ENCODE assay signal across 9 cellular contexts in genomic region chr6:71393471-71393870, GRCh38.
DNase-seq lines count a peak whose midpoint lies in the region; ATAC-seq and TF ChIP-seq lines count a peak whose summit lies in the region.
"Had no signal": no experiment of that assay in that cellular context is flagged by ENCODE, and none has a peak within 500 bp of the region (broad histone marks: within the 10 kb centered on the region; RNA-seq: fewer than 3 reads in every experiment).

No MANE protein-coding gene starts in this region.

- no peaks in the 10 kb centered on the region for H3K9me3 ChIP-seq in transverse colon

- TF ChIP-seq CTCF in astrocyte of the spinal cord (IDR thresholded peaks at IDR 0.05; ENCODE audit: low read depth, low read length) (no peak), transverse colon (IDR thresholded peaks at IDR 0.05) (no peak)

- WGBS in transverse colon (ENCODE audit: low coverage in 1 of 2), 2 donors: 36 to 51% methylated on average over 1 of the region's 1 CpG

- no peak for TF ChIP-seq POLR2A in transverse colon (IDR thresholded peaks at IDR 0.05)

- H3K27me3 ChIP-seq in transverse colon: no peaks in the 10 kb centered on the region

- H3K4me1 ChIP-seq in transverse colon: peaks cover 3 to 23% (median 8%) of the 10 kb centered on the region in 4 donors

- intact Hi-C loops in transverse colon (cut with DNase I; ENCODE audit: low total_unique reads): no loop called here

- TF ChIP-seq EP300 in transverse colon (IDR thresholded peaks at IDR 0.05; ENCODE audit: low read depth): no peak

- ATAC-seq in left lobe of liver (peak; percentile 52), GM19324 (IDR thresholded peaks at IDR 0.05; ENCODE audit: low FRiP score, unreplicated experiment) (no peak), GM18858 (IDR thresholded peaks at IDR 0.05; ENCODE audit: unreplicated experiment) (no peak)
- ATAC-seq: HCT116 had no signal

- DNase-seq in Kasumi-1 (lab: John Stamatoyannopoulos, UW) (peak; percentile 11 to 48), astrocyte of the spinal cord (ENCODE audit: low read depth, low spot score) (peak; percentile 29), left lobe of liver (ENCODE audit: low spot score) (no peak), transverse colon (no peak), T-helper 2 cell (no peak)
- DNase-seq: NCI-H187 treated with DMSO at 0.1 percent for 48 hours had no signal

- no peaks in the 10 kb centered on the region for H3K36me3 ChIP-seq in transverse colon

- H3K4me3 ChIP-seq in astrocyte of the spinal cord (ENCODE audit: low read depth, low read length) (no peak overlapping the region), transverse colon (no peak overlapping the region)

- peak overlapping the region; percentile 13 to 68 (median 52) for H3K27ac ChIP-seq in transverse colon

- in situ Hi-C loops in astrocyte of the spinal cord (cut with HindIII; ENCODE audit: low sequenced_read_pairs): no loop called here
- in situ Hi-C loops in transverse colon (cut with MboI; ENCODE audit: low pct_ligation_motif_present in 1 of 4, low pct_unique_long_range_greater_than_20kb in 1 of 4, low sequenced_read_pairs in 3 of 4): loop anchor here in 2 of 4 donors (25.0 kb wide), 1 partner anchor 694 kb away; no protein-coding TSS in a partner anchor

Comparison
In these comparisons a context has a peak if more than half of its experiments do, and no peak if none do; other contexts are left out.
1. DNase-seq: peak in Kasumi-1 (2 of 2) and astrocyte of the spinal cord (single experiment); none in left lobe of liver (single experiment), transverse colon (single experiment) and T-helper 2 cell (0 of 5).